ENCODE assay signal across 1 cellular context in the genomic region with DNA sequence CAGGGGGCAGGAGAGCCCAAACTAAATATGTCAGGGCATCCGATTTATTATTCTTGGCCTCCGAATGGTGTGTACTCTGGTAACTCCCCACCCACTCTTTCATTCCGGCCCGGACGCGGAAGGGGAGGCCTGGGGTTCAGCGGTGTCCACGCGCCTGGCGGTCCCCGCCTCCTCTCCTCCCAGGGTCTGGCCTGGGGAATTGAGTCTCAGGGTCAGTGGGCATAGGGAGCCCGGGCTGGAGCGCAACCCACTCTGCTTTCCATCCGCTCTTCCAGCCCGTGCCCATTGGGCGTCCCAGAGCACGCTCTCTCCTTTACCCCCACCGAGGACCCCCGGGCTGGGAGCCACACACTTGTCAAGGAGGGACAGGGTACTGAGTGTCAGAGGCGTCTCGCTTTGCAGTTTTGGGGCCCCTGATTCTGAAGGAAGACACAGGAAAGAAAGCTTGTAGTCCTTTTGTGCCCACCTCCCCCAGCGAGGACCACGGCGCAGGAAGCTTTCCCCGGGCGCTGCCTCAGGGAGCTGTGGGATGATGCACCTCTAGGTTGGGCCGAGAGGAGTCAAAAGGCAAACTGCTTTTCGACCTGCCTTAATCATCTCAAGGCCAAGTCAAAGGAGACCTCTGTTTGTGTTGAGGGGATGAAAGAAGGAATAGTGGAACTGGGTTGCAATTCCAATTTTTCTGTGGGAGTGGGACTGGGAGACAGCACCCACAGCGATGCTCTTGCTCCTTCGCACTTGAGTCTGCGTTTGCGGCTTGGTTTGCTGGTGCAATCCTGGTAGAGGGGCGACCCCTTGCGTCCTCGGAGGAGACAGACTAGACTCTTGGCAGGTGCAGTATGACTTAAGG.
TF ChIP-seq lines count a peak whose summit lies in the region.

No MANE protein-coding gene starts in this region.

TF ChIP-seq in HepG2, 621 proteins besides CTCF, POLR2A, EP300 and RAD21 (continued from another document and continues in another):
- TF ChIP-seq, protein P1, sequence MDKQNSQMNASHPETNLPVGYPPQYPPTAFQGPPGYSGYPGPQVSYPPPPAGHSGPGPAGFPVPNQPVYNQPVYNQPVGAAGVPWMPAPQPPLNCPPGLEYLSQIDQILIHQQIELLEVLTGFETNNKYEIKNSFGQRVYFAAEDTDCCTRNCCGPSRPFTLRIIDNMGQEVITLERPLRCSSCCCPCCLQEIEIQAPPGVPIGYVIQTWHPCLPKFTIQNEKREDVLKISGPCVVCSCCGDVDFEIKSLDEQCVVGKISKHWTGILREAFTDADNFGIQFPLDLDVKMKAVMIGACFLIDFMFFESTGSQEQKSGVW (CRISPR knock-in tag; IDR thresholded peaks at IDR 0.05; ENCODE audit: borderline replicate concordance): no peak
- TF ChIP-seq THYN1 (CRISPR knock-in tag; IDR thresholded peaks at IDR 0.05; ENCODE audit: borderline replicate concordance, low read depth): no peak
- TF ChIP-seq ZNF589 (CRISPR knock-in tag; conservative IDR thresholded peaks at IDR 0.05): no peak
- TF ChIP-seq ZNF737 (CRISPR knock-in tag; IDR thresholded peaks at IDR 0.05; ENCODE audit: borderline replicate concordance): no peak
- no peak for TF ChIP-seq ZIK1 (CRISPR knock-in tag; IDR thresholded peaks at IDR 0.05; ENCODE audit: borderline replicate concordance, low read depth)
- TF ChIP-seq SALL1 (CRISPR knock-in tag; IDR thresholded peaks at IDR 0.05): peak; percentile 21; the same call in 1 of the 2 replicates
- no peak for TF ChIP-seq NFIB (CRISPR knock-in tag; IDR thresholded peaks at IDR 0.05; ENCODE audit: borderline replicate concordance)
- 0 out of 2 replicates have a peak, but pooled peaks have one; percentile 53 for TF ChIP-seq MEIS2 (CRISPR knock-in tag; IDR thresholded peaks at IDR 0.05)
- no peak for TF ChIP-seq POLR2AphosphoS2 (IDR thresholded peaks at IDR 0.05; ENCODE audit: low read depth, low read length)
- no peak for TF ChIP-seq ZNF354B (CRISPR knock-in tag; IDR thresholded peaks at IDR 0.05)
- peak; percentile 80 for TF ChIP-seq SMC3 (IDR thresholded peaks at IDR 0.05; ENCODE audit: low read length)
- TF ChIP-seq, protein P2, sequence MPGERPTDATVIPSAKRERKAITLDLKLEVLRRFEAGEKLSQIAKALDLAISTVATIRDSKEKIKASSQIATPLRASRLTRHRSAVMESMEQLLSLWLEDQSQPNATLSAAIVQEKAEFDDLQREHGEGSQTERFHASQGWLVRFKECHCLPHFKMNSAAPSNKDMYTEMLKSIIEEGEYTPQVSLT (CRISPR knock-in tag; IDR thresholded peaks at IDR 0.05; ENCODE audit: borderline replicate concordance, low read depth): no peak
- no peak for TF ChIP-seq FLYWCH1 (CRISPR knock-in tag; IDR thresholded peaks at IDR 0.05)
- no peak for TF ChIP-seq ZNF780A (CRISPR knock-in tag; IDR thresholded peaks at IDR 0.05)
- TF ChIP-seq, protein P3, sequence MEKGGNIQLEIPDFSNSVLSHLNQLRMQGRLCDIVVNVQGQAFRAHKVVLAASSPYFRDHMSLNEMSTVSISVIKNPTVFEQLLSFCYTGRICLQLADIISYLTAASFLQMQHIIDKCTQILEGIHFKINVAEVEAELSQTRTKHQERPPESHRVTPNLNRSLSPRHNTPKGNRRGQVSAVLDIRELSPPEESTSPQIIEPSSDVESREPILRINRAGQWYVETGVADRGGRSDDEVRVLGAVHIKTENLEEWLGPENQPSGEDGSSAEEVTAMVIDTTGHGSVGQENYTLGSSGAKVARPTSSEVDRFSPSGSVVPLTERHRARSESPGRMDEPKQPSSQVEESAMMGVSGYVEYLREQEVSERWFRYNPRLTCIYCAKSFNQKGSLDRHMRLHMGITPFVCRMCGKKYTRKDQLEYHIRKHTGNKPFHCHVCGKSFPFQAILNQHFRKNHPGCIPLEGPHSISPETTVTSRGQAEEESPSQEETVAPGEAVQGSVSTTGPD (CRISPR knock-in tag; IDR thresholded peaks at IDR 0.05): no peak
- TF ChIP-seq ZBTB3 (CRISPR knock-in tag; IDR thresholded peaks at IDR 0.05; ENCODE audit: borderline replicate concordance, low read depth): no peak
- no peak for TF ChIP-seq ZNF776 (CRISPR knock-in tag; IDR thresholded peaks at IDR 0.05)
- TF ChIP-seq JUNB (CRISPR knock-in tag; IDR thresholded peaks at IDR 0.05; ENCODE audit: borderline replicate concordance): no peak
- peak; percentile 98 for TF ChIP-seq STAG1 (CRISPR knock-in tag; IDR thresholded peaks at IDR 0.05)
- TF ChIP-seq, protein P4, sequence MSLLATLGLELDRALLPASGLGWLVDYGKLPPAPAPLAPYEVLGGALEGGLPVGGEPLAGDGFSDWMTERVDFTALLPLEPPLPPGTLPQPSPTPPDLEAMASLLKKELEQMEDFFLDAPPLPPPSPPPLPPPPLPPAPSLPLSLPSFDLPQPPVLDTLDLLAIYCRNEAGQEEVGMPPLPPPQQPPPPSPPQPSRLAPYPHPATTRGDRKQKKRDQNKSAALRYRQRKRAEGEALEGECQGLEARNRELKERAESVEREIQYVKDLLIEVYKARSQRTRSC (CRISPR knock-in tag; IDR thresholded peaks at IDR 0.05; ENCODE audit: low read depth): no peak
- no peak for TF ChIP-seq ZBTB44 (CRISPR knock-in tag; IDR thresholded peaks at IDR 0.05)
- no peak for TF ChIP-seq HNRNPL (IDR thresholded peaks at IDR 0.05; ENCODE audit: low read depth, low read length)
- no peak for TF ChIP-seq ZNF687 (CRISPR knock-in tag; IDR thresholded peaks at IDR 0.05)
- TF ChIP-seq, protein P5, sequence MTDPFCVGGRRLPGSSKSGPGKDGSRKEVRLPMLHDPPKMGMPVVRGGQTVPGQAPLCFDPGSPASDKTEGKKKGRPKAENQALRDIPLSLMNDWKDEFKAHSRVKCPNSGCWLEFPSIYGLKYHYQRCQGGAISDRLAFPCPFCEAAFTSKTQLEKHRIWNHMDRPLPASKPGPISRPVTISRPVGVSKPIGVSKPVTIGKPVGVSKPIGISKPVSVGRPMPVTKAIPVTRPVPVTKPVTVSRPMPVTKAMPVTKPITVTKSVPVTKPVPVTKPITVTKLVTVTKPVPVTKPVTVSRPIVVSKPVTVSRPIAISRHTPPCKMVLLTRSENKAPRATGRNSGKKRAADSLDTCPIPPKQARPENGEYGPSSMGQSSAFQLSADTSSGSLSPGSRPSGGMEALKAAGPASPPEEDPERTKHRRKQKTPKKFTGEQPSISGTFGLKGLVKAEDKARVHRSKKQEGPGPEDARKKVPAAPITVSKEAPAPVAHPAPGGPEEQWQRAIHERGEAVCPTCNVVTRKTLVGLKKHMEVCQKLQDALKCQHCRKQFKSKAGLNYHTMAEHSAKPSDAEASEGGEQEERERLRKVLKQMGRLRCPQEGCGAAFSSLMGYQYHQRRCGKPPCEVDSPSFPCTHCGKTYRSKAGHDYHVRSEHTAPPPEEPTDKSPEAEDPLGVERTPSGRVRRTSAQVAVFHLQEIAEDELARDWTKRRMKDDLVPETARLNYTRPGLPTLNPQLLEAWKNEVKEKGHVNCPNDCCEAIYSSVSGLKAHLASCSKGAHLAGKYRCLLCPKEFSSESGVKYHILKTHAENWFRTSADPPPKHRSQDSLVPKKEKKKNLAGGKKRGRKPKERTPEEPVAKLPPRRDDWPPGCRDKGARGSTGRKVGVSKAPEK (CRISPR knock-in tag; IDR thresholded peaks at IDR 0.05; ENCODE audit: borderline replicate concordance): 0 out of 2 replicates have a peak, but pooled peaks have one; percentile 47
- TF ChIP-seq BCL6 (CRISPR knock-in tag; IDR thresholded peaks at IDR 0.05): 0 out of 2 replicates have a peak, but pooled peaks have one; percentile 13
- peak; percentile 15 for TF ChIP-seq ZFP36 (IDR thresholded peaks at IDR 0.05; ENCODE audit: borderline replicate concordance, low read depth, low read length, partially characterized antibody)
- TF ChIP-seq TFDP2 (CRISPR knock-in tag; IDR thresholded peaks at IDR 0.05): 0 out of 2 replicates have a peak, but pooled peaks have one; percentile 20
- 0 out of 2 replicates have a peak, but pooled peaks have one; percentile 31 for TF ChIP-seq ZNF263 (CRISPR knock-in tag; IDR thresholded peaks at IDR 0.05)
- no peak for TF ChIP-seq BRD4 (CRISPR knock-in tag; IDR thresholded peaks at IDR 0.05)
- no peak for TF ChIP-seq ZSCAN25 (CRISPR knock-in tag; IDR thresholded peaks at IDR 0.05)
- TF ChIP-seq MYPOP (CRISPR knock-in tag; IDR thresholded peaks at IDR 0.05): peak; percentile 31; the same call in 1 of the 2 replicates
- TF ChIP-seq ZNF605 (CRISPR knock-in tag; IDR thresholded peaks at IDR 0.05): 0 out of 2 replicates have a peak, but pooled peaks have one; percentile 44
- 0 out of 2 replicates have a peak, but pooled peaks have one; percentile 24 for TF ChIP-seq ZNF800 (CRISPR knock-in tag; IDR thresholded peaks at IDR 0.05)
- TF ChIP-seq ZNF670 (CRISPR knock-in tag; IDR thresholded peaks at IDR 0.05; ENCODE audit: borderline replicate concordance): no peak
- TF ChIP-seq KDM3A (CRISPR knock-in tag; IDR thresholded peaks at IDR 0.05; ENCODE audit: low read depth): no peak
- no peak for TF ChIP-seq EEA1 (CRISPR knock-in tag; IDR thresholded peaks at IDR 0.05; ENCODE audit: borderline replicate concordance)
